In genomic region chr2:212441821-212442220, GRCh38 we compare ENCODE assay signal across 22 cellular contexts.
"Had no signal": no experiment of that assay in that cellular context is flagged by ENCODE, and none has a peak within 500 bp of the region (broad histone marks: within the 10 kb centered on the region; RNA-seq: fewer than 3 reads in every experiment).

No MANE protein-coding gene starts in this region.

- H3K4me3 Mint-ChIP-seq: dendritic cell treated with granulocyte-macrophage colony-stimulating factor and Interleukin-4, amounts not matched to agents 40 ng/mL and 50 ng/mL, for 4 days; effector memory CD8-positive, alpha-beta T cell had no signal

- H3K9me3 Mint-ChIP-seq: effector memory CD8-positive, alpha-beta T cell had no signal

- H3K9me3 ChIP-seq: colonic mucosa, gastrocnemius medialis had no signal

- H3K27me3 ChIP-seq: colonic mucosa, dorsolateral prefrontal cortex, esophagus muscularis mucosa, esophagus squamous epithelium, foreskin keratinocyte, gastrocnemius medialis, gastroesophageal sphincter, heart left ventricle, heart right ventricle had no signal

- H3K4me1 ChIP-seq: colonic mucosa, esophagus muscularis mucosa, esophagus squamous epithelium, foreskin keratinocyte, gastrocnemius medialis, gastroesophageal sphincter, heart left ventricle, heart right ventricle had no signal

- H3K27ac Mint-ChIP-seq: dendritic cell treated with granulocyte-macrophage colony-stimulating factor and Interleukin-4, amounts not matched to agents 40 ng/mL and 50 ng/mL, for 4 days; effector memory CD8-positive, alpha-beta T cell had no signal

- DNase-seq: colonic mucosa; cortex of kidney; dermis blood vessel endothelial cell; dorsolateral prefrontal cortex; effector CD4-positive, alpha-beta T cell; effector CD8-positive, alpha-beta T cell; effector memory CD4-positive, alpha-beta T cell; effector memory CD8-positive, alpha-beta T cell; erythroblast; esophagus squamous epithelium; foreskin fibroblast; foreskin keratinocyte; foreskin melanocyte; gastrocnemius medialis; head of caudate nucleus; heart left ventricle; heart right ventricle had no signal

- H3K36me3 ChIP-seq: colonic mucosa, esophagus muscularis mucosa, esophagus squamous epithelium, gastrocnemius medialis, gastroesophageal sphincter, heart left ventricle, heart right ventricle had no signal

- H3K4me3 ChIP-seq: colonic mucosa, coronary artery, dorsolateral prefrontal cortex, esophagus muscularis mucosa, esophagus squamous epithelium, gastrocnemius medialis, gastroesophageal sphincter, heart left ventricle, heart right ventricle had no signal

- H3K27ac ChIP-seq: colonic mucosa, coronary artery, dorsolateral prefrontal cortex, epithelial cell of prostate, esophagus muscularis mucosa, esophagus squamous epithelium, foreskin keratinocyte, gastrocnemius medialis, gastroesophageal sphincter, heart left ventricle, heart right ventricle had no signal

- H3K27me3 Mint-ChIP-seq: dendritic cell treated with granulocyte-macrophage colony-stimulating factor and Interleukin-4, amounts not matched to agents 40 ng/mL and 50 ng/mL, for 4 days; effector memory CD8-positive, alpha-beta T cell had no signal
